2 cellular contexts compared by ENCODE assay signal in the genomic region with DNA sequence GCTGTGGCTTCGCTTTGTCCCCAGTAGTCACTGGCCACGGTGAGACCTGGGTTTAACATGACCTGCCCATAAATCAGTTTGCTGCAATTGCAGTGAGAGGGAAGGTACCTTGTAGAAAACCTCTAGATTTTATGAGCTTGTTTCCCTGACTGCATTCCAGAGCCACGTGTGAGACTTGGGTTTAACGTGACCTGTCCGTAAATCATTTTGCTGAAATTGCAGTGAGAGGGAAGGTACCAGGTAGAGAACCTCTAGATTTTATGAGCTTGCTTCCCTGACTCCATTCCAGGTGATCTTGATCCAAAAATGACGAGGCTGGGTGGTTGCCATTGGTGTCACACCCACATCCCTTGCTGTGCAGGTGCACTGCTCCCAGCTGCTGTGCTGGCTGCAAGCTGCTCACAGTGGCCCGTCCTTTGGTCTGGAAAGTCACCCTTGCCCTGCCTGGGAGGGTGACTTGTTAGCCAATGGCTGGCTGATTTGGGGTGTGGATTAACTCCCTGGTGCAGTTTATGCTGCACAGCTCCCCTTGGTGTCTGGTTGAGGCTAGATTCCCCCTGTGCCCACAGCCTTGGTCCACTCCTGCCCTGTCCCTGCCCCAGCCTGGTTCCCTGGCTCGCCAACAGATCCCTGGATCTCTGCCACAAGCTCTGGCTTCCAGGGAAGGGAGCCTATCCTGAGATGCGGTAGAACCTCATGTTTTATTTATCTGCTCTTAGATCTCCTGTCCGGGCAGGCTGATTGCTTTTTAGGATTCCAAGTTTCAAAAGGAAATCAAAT.
TF ChIP-seq lines count a peak whose summit lies in the region.

No MANE protein-coding gene starts in this region.

TF ChIP-seq in H1, 55 proteins besides CTCF, POLR2A, EP300 and RAD21 (continued from another document and continues in another):
- TF ChIP-seq RFX5 (IDR thresholded peaks at IDR 0.05; ENCODE audit: borderline replicate concordance, low read depth, low read length) (no peak), ASH2L (IDR thresholded peaks at IDR 0.05; ENCODE audit: low read length) (no peak), PHF8 (conservative IDR thresholded peaks at IDR 0.05; ENCODE audit: low read depth, low read length) (no peak), CHD2 (IDR thresholded peaks at IDR 0.05; ENCODE audit: low read length) (no peak), NRF1 (IDR thresholded peaks at IDR 0.05; ENCODE audit: low read depth, low read length) (no peak), SP4 (IDR thresholded peaks at IDR 0.05; ENCODE audit: low read length) (no peak), GABPA (IDR thresholded peaks at IDR 0.05; ENCODE audit: borderline replicate concordance, insufficient read depth, low read length) (no peak), JUN (IDR thresholded peaks at IDR 0.05; ENCODE audit: low read depth, low read length) (no peak), RBBP5 (IDR thresholded peaks at IDR 0.05; ENCODE audit: borderline replicate concordance, low read depth, low read length) (no peak)
- TF ChIP-seq, protein P1, sequence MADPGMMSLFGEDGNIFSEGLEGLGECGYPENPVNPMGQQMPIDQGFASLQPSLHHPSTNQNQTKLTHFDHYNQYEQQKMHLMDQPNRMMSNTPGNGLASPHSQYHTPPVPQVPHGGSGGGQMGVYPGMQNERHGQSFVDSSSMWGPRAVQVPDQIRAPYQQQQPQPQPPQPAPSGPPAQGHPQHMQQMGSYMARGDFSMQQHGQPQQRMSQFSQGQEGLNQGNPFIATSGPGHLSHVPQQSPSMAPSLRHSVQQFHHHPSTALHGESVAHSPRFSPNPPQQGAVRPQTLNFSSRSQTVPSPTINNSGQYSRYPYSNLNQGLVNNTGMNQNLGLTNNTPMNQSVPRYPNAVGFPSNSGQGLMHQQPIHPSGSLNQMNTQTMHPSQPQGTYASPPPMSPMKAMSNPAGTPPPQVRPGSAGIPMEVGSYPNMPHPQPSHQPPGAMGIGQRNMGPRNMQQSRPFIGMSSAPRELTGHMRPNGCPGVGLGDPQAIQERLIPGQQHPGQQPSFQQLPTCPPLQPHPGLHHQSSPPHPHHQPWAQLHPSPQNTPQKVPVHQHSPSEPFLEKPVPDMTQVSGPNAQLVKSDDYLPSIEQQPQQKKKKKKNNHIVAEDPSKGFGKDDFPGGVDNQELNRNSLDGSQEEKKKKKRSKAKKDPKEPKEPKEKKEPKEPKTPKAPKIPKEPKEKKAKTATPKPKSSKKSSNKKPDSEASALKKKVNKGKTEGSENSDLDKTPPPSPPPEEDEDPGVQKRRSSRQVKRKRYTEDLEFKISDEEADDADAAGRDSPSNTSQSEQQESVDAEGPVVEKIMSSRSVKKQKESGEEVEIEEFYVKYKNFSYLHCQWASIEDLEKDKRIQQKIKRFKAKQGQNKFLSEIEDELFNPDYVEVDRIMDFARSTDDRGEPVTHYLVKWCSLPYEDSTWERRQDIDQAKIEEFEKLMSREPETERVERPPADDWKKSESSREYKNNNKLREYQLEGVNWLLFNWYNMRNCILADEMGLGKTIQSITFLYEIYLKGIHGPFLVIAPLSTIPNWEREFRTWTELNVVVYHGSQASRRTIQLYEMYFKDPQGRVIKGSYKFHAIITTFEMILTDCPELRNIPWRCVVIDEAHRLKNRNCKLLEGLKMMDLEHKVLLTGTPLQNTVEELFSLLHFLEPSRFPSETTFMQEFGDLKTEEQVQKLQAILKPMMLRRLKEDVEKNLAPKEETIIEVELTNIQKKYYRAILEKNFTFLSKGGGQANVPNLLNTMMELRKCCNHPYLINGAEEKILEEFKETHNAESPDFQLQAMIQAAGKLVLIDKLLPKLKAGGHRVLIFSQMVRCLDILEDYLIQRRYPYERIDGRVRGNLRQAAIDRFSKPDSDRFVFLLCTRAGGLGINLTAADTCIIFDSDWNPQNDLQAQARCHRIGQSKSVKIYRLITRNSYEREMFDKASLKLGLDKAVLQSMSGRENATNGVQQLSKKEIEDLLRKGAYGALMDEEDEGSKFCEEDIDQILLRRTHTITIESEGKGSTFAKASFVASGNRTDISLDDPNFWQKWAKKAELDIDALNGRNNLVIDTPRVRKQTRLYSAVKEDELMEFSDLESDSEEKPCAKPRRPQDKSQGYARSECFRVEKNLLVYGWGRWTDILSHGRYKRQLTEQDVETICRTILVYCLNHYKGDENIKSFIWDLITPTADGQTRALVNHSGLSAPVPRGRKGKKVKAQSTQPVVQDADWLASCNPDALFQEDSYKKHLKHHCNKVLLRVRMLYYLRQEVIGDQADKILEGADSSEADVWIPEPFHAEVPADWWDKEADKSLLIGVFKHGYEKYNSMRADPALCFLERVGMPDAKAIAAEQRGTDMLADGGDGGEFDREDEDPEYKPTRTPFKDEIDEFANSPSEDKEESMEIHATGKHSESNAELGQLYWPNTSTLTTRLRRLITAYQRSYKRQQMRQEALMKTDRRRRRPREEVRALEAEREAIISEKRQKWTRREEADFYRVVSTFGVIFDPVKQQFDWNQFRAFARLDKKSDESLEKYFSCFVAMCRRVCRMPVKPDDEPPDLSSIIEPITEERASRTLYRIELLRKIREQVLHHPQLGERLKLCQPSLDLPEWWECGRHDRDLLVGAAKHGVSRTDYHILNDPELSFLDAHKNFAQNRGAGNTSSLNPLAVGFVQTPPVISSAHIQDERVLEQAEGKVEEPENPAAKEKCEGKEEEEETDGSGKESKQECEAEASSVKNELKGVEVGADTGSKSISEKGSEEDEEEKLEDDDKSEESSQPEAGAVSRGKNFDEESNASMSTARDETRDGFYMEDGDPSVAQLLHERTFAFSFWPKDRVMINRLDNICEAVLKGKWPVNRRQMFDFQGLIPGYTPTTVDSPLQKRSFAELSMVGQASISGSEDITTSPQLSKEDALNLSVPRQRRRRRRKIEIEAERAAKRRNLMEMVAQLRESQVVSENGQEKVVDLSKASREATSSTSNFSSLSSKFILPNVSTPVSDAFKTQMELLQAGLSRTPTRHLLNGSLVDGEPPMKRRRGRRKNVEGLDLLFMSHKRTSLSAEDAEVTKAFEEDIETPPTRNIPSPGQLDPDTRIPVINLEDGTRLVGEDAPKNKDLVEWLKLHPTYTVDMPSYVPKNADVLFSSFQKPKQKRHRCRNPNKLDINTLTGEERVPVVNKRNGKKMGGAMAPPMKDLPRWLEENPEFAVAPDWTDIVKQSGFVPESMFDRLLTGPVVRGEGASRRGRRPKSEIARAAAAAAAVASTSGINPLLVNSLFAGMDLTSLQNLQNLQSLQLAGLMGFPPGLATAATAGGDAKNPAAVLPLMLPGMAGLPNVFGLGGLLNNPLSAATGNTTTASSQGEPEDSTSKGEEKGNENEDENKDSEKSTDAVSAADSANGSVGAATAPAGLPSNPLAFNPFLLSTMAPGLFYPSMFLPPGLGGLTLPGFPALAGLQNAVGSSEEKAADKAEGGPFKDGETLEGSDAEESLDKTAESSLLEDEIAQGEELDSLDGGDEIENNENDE (IDR thresholded peaks at IDR 0.05; ENCODE audit: insufficient replicate concordance, low read length): no peak
- TF ChIP-seq, protein P2, sequence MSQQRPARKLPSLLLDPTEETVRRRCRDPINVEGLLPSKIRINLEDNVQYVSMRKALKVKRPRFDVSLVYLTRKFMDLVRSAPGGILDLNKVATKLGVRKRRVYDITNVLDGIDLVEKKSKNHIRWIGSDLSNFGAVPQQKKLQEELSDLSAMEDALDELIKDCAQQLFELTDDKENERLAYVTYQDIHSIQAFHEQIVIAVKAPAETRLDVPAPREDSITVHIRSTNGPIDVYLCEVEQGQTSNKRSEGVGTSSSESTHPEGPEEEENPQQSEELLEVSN (IDR thresholded peaks at IDR 0.05): no peak
- TF ChIP-seq, protein P3, sequence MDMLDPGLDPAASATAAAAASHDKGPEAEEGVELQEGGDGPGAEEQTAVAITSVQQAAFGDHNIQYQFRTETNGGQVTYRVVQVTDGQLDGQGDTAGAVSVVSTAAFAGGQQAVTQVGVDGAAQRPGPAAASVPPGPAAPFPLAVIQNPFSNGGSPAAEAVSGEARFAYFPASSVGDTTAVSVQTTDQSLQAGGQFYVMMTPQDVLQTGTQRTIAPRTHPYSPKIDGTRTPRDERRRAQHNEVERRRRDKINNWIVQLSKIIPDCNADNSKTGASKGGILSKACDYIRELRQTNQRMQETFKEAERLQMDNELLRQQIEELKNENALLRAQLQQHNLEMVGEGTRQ (IDR thresholded peaks at IDR 0.05; ENCODE audit: low read length): no peak

TF ChIP-seq in HepG2, 621 proteins besides CTCF, POLR2A, EP300 and RAD21 (continued from another document):
- TF ChIP-seq RBM22 (optimal IDR thresholded peaks at IDR 0.05; ENCODE audit: low read length) (no peak), KDM5A (IDR thresholded peaks at IDR 0.05; ENCODE audit: borderline replicate concordance, low read length) (no peak), CC2D1A (CRISPR knock-in tag; IDR thresholded peaks at IDR 0.05) (no peak)
TF ChIP-seq in HepG2: peak in this region for 0.
